ENCODE assay signal across 18 cellular contexts in the genomic region with DNA sequence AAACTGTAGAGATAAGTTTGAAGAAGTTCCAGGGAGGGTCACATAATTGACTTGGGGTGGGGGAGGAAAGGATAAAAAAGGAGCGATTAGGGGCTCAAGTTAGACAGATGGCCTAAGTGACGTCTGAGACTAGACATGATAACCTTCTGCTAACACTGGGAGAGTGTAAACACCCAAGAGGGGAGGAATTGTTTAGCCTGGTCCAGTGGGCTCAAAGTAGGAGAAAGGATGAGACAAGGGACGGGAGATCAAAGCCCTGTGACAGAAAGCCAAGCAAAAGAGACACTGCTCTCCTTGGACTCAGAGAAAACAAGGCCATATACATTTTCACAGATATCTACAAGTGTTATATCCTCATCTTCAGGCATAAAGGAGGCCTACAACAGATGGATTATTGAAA.
DNase-seq lines count a peak whose midpoint lies in the region; ATAC-seq and TF ChIP-seq lines count a peak whose summit lies in the region.
"Had no signal": no experiment of that assay in that cellular context is flagged by ENCODE, and none has a peak within 500 bp of the region (broad histone marks: within the 10 kb centered on the region; RNA-seq: fewer than 3 reads in every experiment).

No MANE protein-coding gene starts in this region.

- TF ChIP-seq CTCF in HL-60 (IDR thresholded peaks at IDR 0.05; ENCODE audit: insufficient read depth, low read length) (no peak), WERI-Rb-1 (IDR thresholded peaks at IDR 0.05; ENCODE audit: low read depth, low read length) (no peak)

- H3K27ac ChIP-seq in HL-60 (replicated peaks) (peak overlapping the region; percentile 8; the same call in 1 of the 2 replicates), WERI-Rb-1 (peak overlapping the region; percentile 68)
- H3K27ac ChIP-seq: 22Rv1, BLaER1, C4-2B, GM23248 had no signal

- no peaks in the 10 kb centered on the region for H3K36me3 ChIP-seq in WERI-Rb-1
- H3K36me3 ChIP-seq: BLaER1 had no signal

- H3K27me3 ChIP-seq in HL-60 (ENCODE audit: insufficient read depth, poor library complexity, severe bottlenecking) (no peaks in the 10 kb centered on the region), WERI-Rb-1 (ENCODE audit: insufficient read depth, low read depth, severe bottlenecking) (no peaks in the 10 kb centered on the region)
- H3K27me3 ChIP-seq: BLaER1 had no signal

- peak; percentile 75 for DNase-seq in NCI-H2171 treated with DMSO at 0.1 percent for 48 hours (lab: John Stamatoyannopoulos, UW)
- DNase-seq in NCI-H2171 (lab: John Stamatoyannopoulos, UW) = no peak
- DNase-seq in HL-60 (ENCODE audit: low read depth in 1 of 2, low spot score in 1 of 2) = no peak
- peak; percentile 89 for DNase-seq in NCI-H82 (lab: John Stamatoyannopoulos, UW)
- DNase-seq in WERI-Rb-1 = peak; percentile 23
- no peak for DNase-seq in hypothalamus (lab: John Stamatoyannopoulos, UW)
- DNase-seq: CD4-positive, CD25-positive, alpha-beta regulatory T cell; CD8-positive, alpha-beta T cell; DMS153; DND-41; GM23248; H7; HCEC 1CT had no signal

- H3K9me3 ChIP-seq in WERI-Rb-1 (ENCODE audit: severe bottlenecking) = no peaks in the 10 kb centered on the region
- H3K9me3 ChIP-seq: BLaER1 had no signal

- ATAC-seq in GM21381 (IDR thresholded peaks at IDR 0.05; ENCODE audit: unreplicated experiment) (no peak), HG03095 (IDR thresholded peaks at IDR 0.05; ENCODE audit: unreplicated experiment) (no peak)
- ATAC-seq: CD8-positive, alpha-beta T cell had no signal

- no peak overlapping the region for H3K4me3 ChIP-seq in HL-60 (replicated peaks; ENCODE audit: insufficient read depth, low read length)
- no peak overlapping the region for H3K4me3 ChIP-seq in WERI-Rb-1 (ENCODE audit: low read depth, low read length)
- H3K4me3 ChIP-seq: BLaER1, GM23248 had no signal

Comparison
In these comparisons a context has a peak if more than half of its experiments do, and no peak if none do; other contexts are left out.
1. DNase-seq: peak in NCI-H2171 treated with DMSO at 0.1 percent for 48 hours (single experiment), NCI-H82 (single experiment) and WERI-Rb-1 (single experiment); none in NCI-H2171 (single experiment), HL-60 (0 of 2) and hypothalamus (0 of 51).